17 cellular contexts compared by ENCODE assay signal in genomic region chr4:128338634-128339355, GRCh38. TPM values are rescaled to one million over a fixed set of nuclear protein-coding genes. Genes with fewer than 3 reads are reported as not detected.
DNase-seq lines count a peak whose midpoint lies in the region; ATAC-seq, FAIRE-seq and TF ChIP-seq lines count a peak whose summit lies in the region.
"Had no signal": no experiment of that assay in that cellular context is flagged by ENCODE, and none has a peak within 500 bp of the region (broad histone marks: within the 10 kb centered on the region; RNA-seq: fewer than 3 reads in every experiment).

No MANE protein-coding gene starts in this region.

- POLR2A ChIA-PET in AG04449 (lab: Yijun Ruan, JAX), result interaction anchor here (0.7 to 1.1 kb wide), 5 partner anchors 16 to 55 kb away, joined by 3 to 5 read pairs (median 3); no protein-coding TSS in a partner anchor

- H3K9me3 ChIP-seq in small intestine (ENCODE audit: control insufficient read depth, low read depth), result no peaks in the 10 kb centered on the region
- H3K9me3 ChIP-seq: uterus had no signal

- H3K36me3 ChIP-seq in small intestine (ENCODE audit: control insufficient read depth in 2 of 2, insufficient read depth in 2 of 2, low read length in 2 of 2), result no peaks in the 10 kb centered on the region
- H3K36me3 ChIP-seq: uterus had no signal

- no peaks in the 10 kb centered on the region for H3K27me3 Mint-ChIP-seq in osteocyte (ENCODE audit: unreplicated experiment)
- H3K27me3 Mint-ChIP-seq: B cell had no signal

- peaks cover 9% of the 10 kb centered on the region for H3K4me1 Mint-ChIP-seq in osteocyte (ENCODE audit: unreplicated experiment)
- H3K4me1 Mint-ChIP-seq: B cell had no signal

- in situ Hi-C loops in astrocyte of the spinal cord (cut with HindIII; ENCODE audit: low sequenced_read_pairs), result no loop called here

- H3K4me3 Mint-ChIP-seq in osteocyte (ENCODE audit: unreplicated experiment), result no peak overlapping the region
- H3K4me3 Mint-ChIP-seq: activated T-cell treated with anti-CD3 and anti-CD28 coated beads, Interleukin-2, amount 50 U/mL, for 4 hours; B cell; neural crest cell had no signal

- CTCF ChIA-PET in AG04449 (lab: Yijun Ruan, JAX), result interaction anchor here (0.9 to 1.2 kb wide), 3 partner anchors 10 to 110 kb away, joined by 3 read pairs; no protein-coding TSS in a partner anchor

- no peak for FAIRE-seq in small intestine (lab: Jason Lieb, UNC)

- DNase-seq in AG04449 (ENCODE audit: low read depth, low spot score) (peak; percentile 90), HS-5 (ENCODE audit: low read depth) (peak; percentile 79), astrocyte of the spinal cord (ENCODE audit: low read depth, low spot score) (peak; percentile 80), islet precursor cell (peak; percentile 60), osteocyte (ENCODE audit: extremely low spot score, unreplicated experiment) (no peak), SKM-1 (lab: John Stamatoyannopoulos, UW; ENCODE audit: unreplicated experiment) (no peak), small intestine (no peak)
- DNase-seq: activated CD4-positive, CD25-positive, alpha-beta regulatory T cell; activated T-cell treated with anti-CD3 and anti-CD28 coated beads, Interleukin-2, amount 50 U/mL, for 4 hours; aorta; erythroblast; NCI-H1105 treated with DMSO at 0.1 percent for 48 hours; uterus had no signal

- H3K27ac ChIP-seq in small intestine (ENCODE audit: low read depth in 1 of 2, low read length in 1 of 2), result no peak overlapping the region
- H3K27ac ChIP-seq: SK-N-MC, uterus had no signal

- H3K27ac Mint-ChIP-seq in osteocyte (ENCODE audit: unreplicated experiment), result no peak overlapping the region
- H3K27ac Mint-ChIP-seq: B cell had no signal

- H3K9me3 Mint-ChIP-seq in osteocyte (ENCODE audit: unreplicated experiment), result no peaks in the 10 kb centered on the region
- H3K9me3 Mint-ChIP-seq: activated T-cell treated with anti-CD3 and anti-CD28 coated beads, Interleukin-2, amount 50 U/mL, for 4 hours had no signal

- no peaks in the 10 kb centered on the region for H3K4me1 ChIP-seq in small intestine (ENCODE audit: control insufficient read depth in 2 of 2, insufficient read depth in 1 of 2, low read depth in 1 of 2, low read length in 1 of 2)
- H3K4me1 ChIP-seq: uterus had no signal

- H3K4me3 ChIP-seq in AG04449 (ENCODE audit: low read depth, low read length) (no peak overlapping the region), astrocyte of the spinal cord (ENCODE audit: low read depth, low read length) (no peak overlapping the region), small intestine (ENCODE audit: low read depth in 1 of 2, low read length in 2 of 2) (no peak overlapping the region)
- H3K4me3 ChIP-seq: SK-N-MC, uterus had no signal

- no peaks in the 10 kb centered on the region for H3K27me3 ChIP-seq in small intestine (ENCODE audit: control insufficient read depth in 2 of 2, insufficient read depth in 2 of 2, low read length in 2 of 2)
- H3K27me3 ChIP-seq: uterus had no signal

- H3K36me3 Mint-ChIP-seq in osteocyte (ENCODE audit: unreplicated experiment), result no peaks in the 10 kb centered on the region

- 89 to 93% (median 90%) methylated on average over 4 of the region's 4 CpGs for WGBS in small intestine, 3 donors

- TF ChIP-seq CTCF in AG04449 (IDR thresholded peaks at IDR 0.05; ENCODE audit: insufficient read depth, low read length, missing control alignments) (no peak), astrocyte of the spinal cord (IDR thresholded peaks at IDR 0.05; ENCODE audit: low read depth, low read length) (no peak), osteocyte (IDR thresholded peaks at IDR 0.05) (no peak)

- no peak for ATAC-seq in HG03460 (IDR thresholded peaks at IDR 0.05; ENCODE audit: unreplicated experiment)
- ATAC-seq: activated T-cell treated with anti-CD3 and anti-CD28 coated beads, Interleukin-2, amount 50 U/mL, for 4 hours had no signal

RNA-seq across cellular contexts. Expression of gene PGRMC2, which starts 51.2 kb away (rescaled TPM):
- 79.2 and 88.9 TPM in 2 replicates for total RNA-seq in osteocyte
- polyA plus RNA-seq in small intestine, result 10 to 100 TPM; 47.3 to 54.0 (median 51.4) TPM

Comparison
In these comparisons a context has a peak if more than half of its experiments do, and no peak if none do; other contexts are left out.
1. DNase-seq: peak in AG04449 (single experiment), HS-5 (single experiment), astrocyte of the spinal cord (single experiment) and islet precursor cell (single experiment); none in osteocyte (single experiment), SKM-1 (single experiment) and small intestine (single experiment).